16 cellular contexts compared by ENCODE assay signal in the genomic region with DNA sequence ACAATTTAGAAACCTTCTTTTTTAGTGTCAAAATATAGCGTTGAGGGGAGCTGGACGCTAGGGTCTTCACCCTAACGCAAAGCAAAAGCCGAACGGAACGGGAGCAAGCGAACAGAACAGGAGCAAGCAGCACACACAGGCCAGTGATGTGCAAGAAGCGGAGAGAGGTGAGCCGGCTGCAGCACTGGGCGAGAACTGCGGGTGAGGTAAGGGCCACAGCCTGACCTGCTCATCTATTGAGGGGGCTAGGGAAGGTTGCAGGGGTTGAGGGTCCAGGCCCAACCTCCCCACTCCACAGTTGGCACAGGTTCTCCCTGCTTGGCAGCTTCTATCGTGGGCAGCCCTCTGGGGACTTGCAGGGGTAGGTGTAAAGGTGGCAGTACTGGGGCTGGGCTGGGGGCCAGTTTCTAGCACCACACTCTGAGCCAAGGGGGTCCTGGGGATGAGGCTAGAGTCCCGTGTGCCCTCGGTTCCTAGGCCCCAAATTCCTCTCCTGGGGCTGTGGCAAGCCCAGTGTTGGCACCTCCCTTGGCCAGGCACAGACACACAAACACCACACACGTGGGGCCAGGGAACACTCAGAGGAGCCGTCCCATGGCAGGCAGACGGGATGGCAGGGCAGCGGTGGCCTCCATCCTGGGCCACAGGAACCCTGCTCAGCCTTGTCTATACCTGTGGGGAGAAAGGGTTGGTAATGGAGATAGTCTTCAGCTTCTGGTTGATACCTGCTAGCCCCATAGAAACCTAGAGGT. TPM values are rescaled to one million over a fixed set of nuclear protein-coding genes. Genes with fewer than 3 reads are reported as not detected.
DNase-seq lines count a peak whose midpoint lies in the region; ATAC-seq lines count a peak whose summit lies in the region.
"Had no signal": no experiment of that assay in that cellular context is flagged by ENCODE, and none has a peak within 500 bp of the region (broad histone marks: within the 10 kb centered on the region; RNA-seq: fewer than 3 reads in every experiment).

No MANE protein-coding gene starts in this region.

- no peak overlapping the region for H4K8ac ChIP-seq in mesenchymal stem cell (ENCODE audit: low read length)

- no peaks in the 10 kb centered on the region for H3K27me3 Mint-ChIP-seq in activated T-cell treated with anti-CD3 and anti-CD28 coated beads, Interleukin-2, amount 50 U/mL, for 24 hours
- no peaks in the 10 kb centered on the region for H3K27me3 Mint-ChIP-seq in activated T-cell treated with anti-CD3 and anti-CD28 coated beads, Interleukin-2, amount 50 U/mL, for 72 hours (ENCODE audit: low read depth)
- no peaks in the 10 kb centered on the region for H3K27me3 Mint-ChIP-seq in stimulated activated naive B cell treated with anti-CD40 and anti-IgM and Interleukin-4, amounts not matched to agents 10 μg/mL and 1 μg/mL and 100 μg/mL, for 72 hours
- H3K27me3 Mint-ChIP-seq in activated CD4-positive, alpha-beta memory T cell treated with anti-CD3 and anti-CD28 coated beads for 36 hours = no peaks in the 10 kb centered on the region
- H3K27me3 Mint-ChIP-seq in stimulated activated naive CD8-positive, alpha-beta T cell treated with anti-CD3 and anti-CD28 coated beads, Interleukin-15, amount 100 ng/mL, for 72 hours = no peaks in the 10 kb centered on the region
- H3K27me3 Mint-ChIP-seq: activated CD4-positive, alpha-beta memory T cell treated with anti-CD3 and anti-CD28 coated beads, Interleukin-2, amount 10 ng/mL, durations not matched to agents 7 days and 5 days had no signal

- H3K4me1 ChIP-seq in adipocyte (ENCODE audit: control insufficient read depth, insufficient read depth, low read length) (peaks cover 28% of the 10 kb centered on the region), mesenchymal stem cell (ENCODE audit: control insufficient read depth, insufficient read depth, low read depth, low read length) (peaks cover 15% of the 10 kb centered on the region)

- no peak overlapping the region for H2BK120ac ChIP-seq in mesenchymal stem cell (ENCODE audit: low read depth, low read length)

- no peak overlapping the region for H3K18ac ChIP-seq in mesenchymal stem cell (ENCODE audit: low read depth in 1 of 2, low read length in 2 of 2)

- no peak overlapping the region for H3K4ac ChIP-seq in mesenchymal stem cell (ENCODE audit: low read depth in 1 of 2, low read length in 2 of 2)

- peak overlapping the region; percentile 92 for H3K9ac ChIP-seq in adipocyte (ENCODE audit: low read length)
- peak overlapping the region; percentile 93 for H3K9ac ChIP-seq in mesenchymal stem cell (ENCODE audit: low read length)

- H3K9me3 Mint-ChIP-seq in activated T-cell treated with anti-CD3 and anti-CD28 coated beads, Interleukin-2, amount 50 U/mL, for 24 hours = no peaks in the 10 kb centered on the region
- H3K9me3 Mint-ChIP-seq in activated T-cell treated with anti-CD3 and anti-CD28 coated beads, Interleukin-2, amount 50 U/mL, for 72 hours = no peaks in the 10 kb centered on the region
- H3K9me3 Mint-ChIP-seq in stimulated activated naive B cell treated with anti-CD40 and anti-IgM and Interleukin-4, amounts not matched to agents 10 μg/mL and 1 μg/mL and 100 μg/mL, for 72 hours = no peaks in the 10 kb centered on the region
- no peaks in the 10 kb centered on the region for H3K9me3 Mint-ChIP-seq in activated CD4-positive, alpha-beta memory T cell treated with anti-CD3 and anti-CD28 coated beads for 36 hours
- H3K9me3 Mint-ChIP-seq in stimulated activated naive CD8-positive, alpha-beta T cell treated with anti-CD3 and anti-CD28 coated beads, Interleukin-15, amount 100 ng/mL, for 72 hours = no peaks in the 10 kb centered on the region
- H3K9me3 Mint-ChIP-seq: activated CD4-positive, alpha-beta memory T cell treated with anti-CD3 and anti-CD28 coated beads, Interleukin-2, amount 10 ng/mL, durations not matched to agents 7 days and 5 days had no signal

- peak overlapping the region; percentile 90 for H3K27ac Mint-ChIP-seq in activated T-cell treated with anti-CD3 and anti-CD28 coated beads, Interleukin-2, amount 50 U/mL, for 24 hours
- no peak overlapping the region for H3K27ac Mint-ChIP-seq in activated T-cell treated with anti-CD3 and anti-CD28 coated beads, Interleukin-2, amount 50 U/mL, for 72 hours
- no peak overlapping the region for H3K27ac Mint-ChIP-seq in stimulated activated naive B cell treated with anti-CD40 and anti-IgM and Interleukin-4, amounts not matched to agents 10 μg/mL and 1 μg/mL and 100 μg/mL, for 72 hours
- no peak overlapping the region for H3K27ac Mint-ChIP-seq in activated CD4-positive, alpha-beta memory T cell treated with anti-CD3 and anti-CD28 coated beads for 36 hours
- peak overlapping the region in 1 of 2 donors; percentile 8 for H3K27ac Mint-ChIP-seq in stimulated activated naive CD8-positive, alpha-beta T cell treated with anti-CD3 and anti-CD28 coated beads, Interleukin-15, amount 100 ng/mL, for 72 hours

- H3K9me3 ChIP-seq in adipocyte (ENCODE audit: control insufficient read depth, low read length) (no peaks in the 10 kb centered on the region), mesenchymal stem cell (ENCODE audit: control insufficient read depth, low read length) (no peaks in the 10 kb centered on the region)
- H3K9me3 ChIP-seq: left lung, neutrophil had no signal

- no peak overlapping the region for H2BK5ac ChIP-seq in mesenchymal stem cell (ENCODE audit: low read depth, low read length, poor library complexity, severe bottlenecking)

- peaks cover 61% of the 10 kb centered on the region for H3K36me3 ChIP-seq in adipocyte (ENCODE audit: control insufficient read depth, insufficient read depth, low read length, severe bottlenecking)
- peaks cover 66 to 74% of the 10 kb centered on the region in 2 experiments for H3K36me3 ChIP-seq in mesenchymal stem cell (ENCODE audit: control insufficient read depth in 1 of 2, insufficient read depth in 2 of 2, low read depth in 1 of 2, low read length in 2 of 2)

- no peak overlapping the region for H2AFZ ChIP-seq in mesenchymal stem cell (ENCODE audit: low read depth, low read length)

- no peak overlapping the region for H2BK15ac ChIP-seq in mesenchymal stem cell (ENCODE audit: low read depth, poor library complexity, severe bottlenecking)

- no peak overlapping the region for H2AK5ac ChIP-seq in mesenchymal stem cell (ENCODE audit: low read length, severe bottlenecking)

- H3K27me3 ChIP-seq in adipocyte (replicated peaks; ENCODE audit: control insufficient read depth, insufficient read depth, low read length) (no peaks in the 10 kb centered on the region), mesenchymal stem cell (ENCODE audit: control insufficient read depth in 1 of 2, insufficient read depth in 1 of 2, low read length in 2 of 2) (no peaks in the 10 kb centered on the region)
- H3K27me3 ChIP-seq: left lung had no signal

- no peak overlapping the region for H3K14ac ChIP-seq in mesenchymal stem cell (ENCODE audit: low read length in 2 of 2)

- H3K79me1 ChIP-seq in mesenchymal stem cell (replicated peaks; ENCODE audit: low read length, poor library complexity, severe bottlenecking) = peaks cover 29% of the 10 kb centered on the region

- H3K4me3 ChIP-seq in adipocyte (ENCODE audit: low read length) (no peak overlapping the region), mesenchymal stem cell (ENCODE audit: insufficient read depth in 1 of 2, low read depth in 1 of 2, low read length in 2 of 2) (no peak overlapping the region)

- H2BK12ac ChIP-seq in mesenchymal stem cell (ENCODE audit: low read length in 2 of 2) = no peak overlapping the region

- H3K36me3 Mint-ChIP-seq in activated T-cell treated with anti-CD3 and anti-CD28 coated beads, Interleukin-2, amount 50 U/mL, for 24 hours (ENCODE audit: low read depth) = peaks cover 83% of the 10 kb centered on the region
- H3K36me3 Mint-ChIP-seq in activated T-cell treated with anti-CD3 and anti-CD28 coated beads, Interleukin-2, amount 50 U/mL, for 72 hours (ENCODE audit: insufficient read depth in 2 of 2) = peaks cover 7 to 15% of the 10 kb centered on the region in 2 donors
- H3K36me3 Mint-ChIP-seq in stimulated activated naive B cell treated with anti-CD40 and anti-IgM and Interleukin-4, amounts not matched to agents 10 μg/mL and 1 μg/mL and 100 μg/mL, for 72 hours = peaks cover 46 to 59% of the 10 kb centered on the region in 2 donors
- peaks cover 44% of the 10 kb centered on the region for H3K36me3 Mint-ChIP-seq in activated CD4-positive, alpha-beta memory T cell treated with anti-CD3 and anti-CD28 coated beads for 36 hours

- no peak overlapping the region for H4K91ac ChIP-seq in mesenchymal stem cell (ENCODE audit: low read length)

- POLR2A ChIA-PET in activated CD4-positive, alpha-beta memory T cell treated with anti-CD3 and anti-CD28 coated beads for 36 hours (lab: Charles Lee) = interaction anchor here (0.8 to 3.5 kb wide), 7 partner anchors 9 to 75 kb away, joined by 3 to 33 read pairs (median 13); a partner anchor contains a TSS

- CTCF ChIA-PET in activated CD4-positive, alpha-beta memory T cell treated with anti-CD3 and anti-CD28 coated beads for 36 hours (lab: Charles Lee) = interaction anchor here (1.2 to 3.0 kb wide), 4 partner anchors 10 to 79 kb away, joined by 5 to 16 read pairs (median 8); a partner anchor contains a TSS

- H3K4me3 Mint-ChIP-seq in activated T-cell treated with anti-CD3 and anti-CD28 coated beads, Interleukin-2, amount 50 U/mL, for 24 hours = no peak overlapping the region
- peak overlapping the region in 1 of 2 donors; percentile 89 for H3K4me3 Mint-ChIP-seq in activated T-cell treated with anti-CD3 and anti-CD28 coated beads, Interleukin-2, amount 50 U/mL, for 72 hours
- peak overlapping the region; percentile 6 to 95 for H3K4me3 Mint-ChIP-seq in stimulated activated naive B cell treated with anti-CD40 and anti-IgM and Interleukin-4, amounts not matched to agents 10 μg/mL and 1 μg/mL and 100 μg/mL, for 72 hours
- no peak overlapping the region for H3K4me3 Mint-ChIP-seq in activated CD4-positive, alpha-beta memory T cell treated with anti-CD3 and anti-CD28 coated beads for 36 hours
- H3K4me3 Mint-ChIP-seq in stimulated activated naive CD8-positive, alpha-beta T cell treated with anti-CD3 and anti-CD28 coated beads, Interleukin-15, amount 100 ng/mL, for 72 hours = no peak overlapping the region

- no peak for DNase-seq in activated T-cell treated with anti-CD3 and anti-CD28 coated beads, Interleukin-2, amount 50 U/mL, for 24 hours
- no peak for DNase-seq in activated T-cell treated with anti-CD3 and anti-CD28 coated beads, Interleukin-2, amount 50 U/mL, for 72 hours
- no peak for DNase-seq in adipocyte (ENCODE audit: low read depth)
- no peak for DNase-seq in mesenchymal stem cell
- DNase-seq in stimulated activated naive B cell treated with anti-CD40 and anti-IgM and Interleukin-4, amounts not matched to agents 10 μg/mL and 1 μg/mL and 100 μg/mL, for 72 hours = no peak
- DNase-seq in activated CD4-positive, alpha-beta memory T cell treated with anti-CD3 and anti-CD28 coated beads for 36 hours = no peak
- no peak for DNase-seq in NCI-H2227 treated with DMSO at 0.1 percent for 48 hours (lab: John Stamatoyannopoulos, UW)
- no peak for DNase-seq in stimulated activated naive CD8-positive, alpha-beta T cell treated with anti-CD3 and anti-CD28 coated beads, Interleukin-15, amount 100 ng/mL, for 72 hours
- DNase-seq: activated CD4-positive, alpha-beta memory T cell treated with anti-CD3 and anti-CD28 coated beads, Interleukin-2, amount 10 ng/mL, durations not matched to agents 7 days and 5 days; activated naive CD4-positive, alpha-beta T cell treated with Interleukin-2 at 50 U/mL for 16 hours; caudate nucleus; NCI-H2107; NCI-H748 treated with DMSO at 0.1 percent for 48 hours; T1000 had no signal

- no peak overlapping the region for H3K23ac ChIP-seq in mesenchymal stem cell (ENCODE audit: low read length in 2 of 2)

- no peak overlapping the region for H3K27ac ChIP-seq in mesenchymal stem cell (ENCODE audit: low read length, poor library complexity, severe bottlenecking)

- WGBS in mesenchymal stem cell = 97% methylated on average over 17 of the region's 18 CpGs

- intact Hi-C loops in activated CD4-positive, alpha-beta memory T cell treated with anti-CD3 and anti-CD28 coated beads for 36 hours (cut with micrococcal nuclease) = loop anchor here (1.0 kb wide), 1 partner anchor 9 kb away; a partner anchor contains a TSS

- no peak for ATAC-seq in activated T-cell treated with anti-CD3 and anti-CD28 coated beads, Interleukin-2, amount 50 U/mL, for 72 hours (replicated peaks in 1 of 2)
- no peak for ATAC-seq in stimulated activated naive B cell treated with anti-CD40 and anti-IgM and Interleukin-4, amounts not matched to agents 10 μg/mL and 1 μg/mL and 100 μg/mL, for 72 hours (replicated peaks)
- ATAC-seq in stimulated activated naive CD8-positive, alpha-beta T cell treated with anti-CD3 and anti-CD28 coated beads, Interleukin-15, amount 100 ng/mL, for 72 hours = no peak
- ATAC-seq: left lung had no signal

- H3K4me2 ChIP-seq in mesenchymal stem cell (ENCODE audit: low read length, poor library complexity, severe bottlenecking) = no peak overlapping the region

- peaks cover 31% of the 10 kb centered on the region for H3K4me1 Mint-ChIP-seq in activated T-cell treated with anti-CD3 and anti-CD28 coated beads, Interleukin-2, amount 50 U/mL, for 24 hours (ENCODE audit: low read depth)
- peaks cover 15% of the 10 kb centered on the region for H3K4me1 Mint-ChIP-seq in activated T-cell treated with anti-CD3 and anti-CD28 coated beads, Interleukin-2, amount 50 U/mL, for 72 hours (ENCODE audit: low read depth)
- H3K4me1 Mint-ChIP-seq in stimulated activated naive B cell treated with anti-CD40 and anti-IgM and Interleukin-4, amounts not matched to agents 10 μg/mL and 1 μg/mL and 100 μg/mL, for 72 hours = peaks cover 20 to 43% of the 10 kb centered on the region in 2 donors
- peaks cover 19% of the 10 kb centered on the region for H3K4me1 Mint-ChIP-seq in activated CD4-positive, alpha-beta memory T cell treated with anti-CD3 and anti-CD28 coated beads for 36 hours (ENCODE audit: low read depth)
- H3K4me1 Mint-ChIP-seq in stimulated activated naive CD8-positive, alpha-beta T cell treated with anti-CD3 and anti-CD28 coated beads, Interleukin-15, amount 100 ng/mL, for 72 hours = peaks cover 47% of the 10 kb centered on the region

RNA-seq across cellular contexts. Expression of a gene that starts 1.2 kb away (rescaled TPM):
- 1 to 10 TPM; 8.5 to 8.8 TPM for total RNA-seq in activated T-cell treated with anti-CD3 and anti-CD28 coated beads, Interleukin-2, amount 50 U/mL, for 72 hours
- polyA plus RNA-seq in mesenchymal stem cell (2013, experiment 1 of 2) = 11.5 TPM
- polyA plus RNA-seq in mesenchymal stem cell (2013, experiment 2 of 2) = 9.4 TPM
- total RNA-seq in activated CD4-positive, alpha-beta memory T cell treated with anti-CD3 and anti-CD28 coated beads for 36 hours = 10 to 100 TPM; 11.5 to 11.7 TPM

RNA-seq across cellular contexts. Expression of a gene that starts 9.5 kb away (rescaled TPM):
- total RNA-seq in activated T-cell treated with anti-CD3 and anti-CD28 coated beads, Interleukin-2, amount 50 U/mL, for 72 hours = 10 to 100 TPM; 48.5 to 51.4 TPM
- polyA plus RNA-seq in mesenchymal stem cell (2013, experiment 1 of 2) = 36.0 TPM
- 35.1 TPM for polyA plus RNA-seq in mesenchymal stem cell (2013, experiment 2 of 2)
- 10 to 100 TPM; 34.7 to 39.5 TPM for total RNA-seq in activated CD4-positive, alpha-beta memory T cell treated with anti-CD3 and anti-CD28 coated beads for 36 hours

RNA-seq across cellular contexts. Expression of a gene that starts 9.6 kb away (rescaled TPM):
- total RNA-seq in activated T-cell treated with anti-CD3 and anti-CD28 coated beads, Interleukin-2, amount 50 U/mL, for 72 hours = 100 to 1,000 TPM; 101 to 117 TPM
- 15.6 TPM for polyA plus RNA-seq in mesenchymal stem cell (2013, experiment 1 of 2)
- polyA plus RNA-seq in mesenchymal stem cell (2013, experiment 2 of 2) = 14.5 TPM
- total RNA-seq in activated CD4-positive, alpha-beta memory T cell treated with anti-CD3 and anti-CD28 coated beads for 36 hours = 10 to 100 TPM; 97.0 to 97.5 TPM

RNA-seq across cellular contexts. Expression of a gene that starts 13.4 kb away (rescaled TPM):
- 10 to 100 TPM; 45.5 to 47.7 TPM for total RNA-seq in activated T-cell treated with anti-CD3 and anti-CD28 coated beads, Interleukin-2, amount 50 U/mL, for 72 hours
- 24.7 TPM for polyA plus RNA-seq in mesenchymal stem cell (2013, experiment 1 of 2)
- 28.6 TPM for polyA plus RNA-seq in mesenchymal stem cell (2013, experiment 2 of 2)
- 10 to 100 TPM; 31.9 to 34.4 TPM for total RNA-seq in activated CD4-positive, alpha-beta memory T cell treated with anti-CD3 and anti-CD28 coated beads for 36 hours

RNA-seq across cellular contexts. Expression of a gene that starts 25.3 kb away (rescaled TPM):
- total RNA-seq in activated T-cell treated with anti-CD3 and anti-CD28 coated beads, Interleukin-2, amount 50 U/mL, for 72 hours = 1 to 10 TPM; 2.3 to 3.4 TPM
- polyA plus RNA-seq in mesenchymal stem cell (2013, experiment 1 of 2) = 5.2 TPM
- 5.2 TPM for polyA plus RNA-seq in mesenchymal stem cell (2013, experiment 2 of 2)
- total RNA-seq in activated CD4-positive, alpha-beta memory T cell treated with anti-CD3 and anti-CD28 coated beads for 36 hours = 1 to 10 TPM; 4.8 to 4.9 TPM

Comparison
In these comparisons a context has a peak if more than half of its experiments do, and no peak if none do; other contexts are left out.
1. H3K4me3 Mint-ChIP-seq: peak in stimulated activated naive B cell treated with anti-CD40 and anti-IgM and Interleukin-4, amounts not matched to agents 10 μg/mL and 1 μg/mL and 100 μg/mL, for 72 hours (2 of 2); none in activated T-cell treated with anti-CD3 and anti-CD28 coated beads, Interleukin-2, amount 50 U/mL, for 24 hours (single experiment), activated CD4-positive, alpha-beta memory T cell treated with anti-CD3 and anti-CD28 coated beads for 36 hours (single experiment) and stimulated activated naive CD8-positive, alpha-beta T cell treated with anti-CD3 and anti-CD28 coated beads, Interleukin-15, amount 100 ng/mL, for 72 hours (0 of 2).